Comparison of ENCODE assay signal across 9 cellular contexts in the genomic region with DNA sequence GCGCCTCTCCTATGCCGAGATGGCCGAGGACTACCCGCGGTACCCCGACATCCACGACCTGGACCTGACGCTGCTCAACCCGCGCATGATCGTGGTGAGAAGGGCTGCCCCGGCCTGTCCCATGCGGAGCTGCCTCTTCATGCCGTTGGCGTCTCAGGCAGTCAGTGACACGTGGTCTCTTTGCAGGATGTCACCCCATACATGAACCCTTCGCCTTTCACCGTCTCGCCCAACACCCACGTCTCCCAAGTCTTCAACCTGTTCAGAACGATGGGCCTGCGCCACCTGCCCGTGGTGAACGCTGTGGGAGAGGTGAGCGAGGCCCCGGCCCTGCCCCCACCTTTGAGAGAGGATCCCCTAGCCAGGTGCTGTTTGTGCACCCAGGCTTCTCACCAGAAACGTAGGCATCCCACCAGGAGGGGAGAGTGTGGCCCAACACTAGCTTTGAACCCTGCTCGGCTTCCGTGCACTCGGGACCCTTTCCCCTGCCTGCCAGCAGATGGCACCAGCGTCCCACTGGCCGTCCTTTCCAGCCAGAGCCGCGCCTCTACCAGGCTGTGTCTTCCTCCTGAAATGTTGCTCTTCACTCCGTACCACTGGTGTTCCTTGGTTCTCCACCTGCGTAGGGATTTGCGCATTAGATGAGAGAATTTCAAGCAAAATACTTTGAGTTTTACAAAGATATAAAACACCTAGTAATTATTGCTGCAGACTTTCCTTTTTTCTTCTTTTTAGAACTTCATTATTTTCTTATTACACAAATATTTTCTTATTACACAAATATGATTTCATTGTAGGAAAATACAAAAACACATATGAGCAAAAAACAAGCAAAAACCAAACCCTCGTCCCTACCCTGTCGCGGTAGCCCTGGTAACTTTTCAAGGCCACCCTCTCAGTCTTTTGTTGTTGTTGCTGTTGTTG. TPM values are rescaled to one million over a fixed set of nuclear protein-coding genes. Genes with fewer than 3 reads are reported as not detected.
DNase-seq lines count a peak whose midpoint lies in the region; ATAC-seq and TF ChIP-seq lines count a peak whose summit lies in the region.
"Had no signal": no experiment of that assay in that cellular context is flagged by ENCODE, and none has a peak within 500 bp of the region (broad histone marks: within the 10 kb centered on the region; RNA-seq: fewer than 3 reads in every experiment).

No MANE protein-coding gene starts in this region.

- H3K79me2 ChIP-seq in MM.1S (ENCODE audit: low read length) (no peaks in the 10 kb centered on the region), SU-DHL-6 (ENCODE audit: insufficient read depth, low read length) (no peaks in the 10 kb centered on the region)

- DNase-seq in ELR (ENCODE audit: low read depth) (peak; percentile 62), MM.1S (peak; percentile 53), Right ventricle myocardium inferior (ENCODE audit: missing footprints) (peak; percentile 89), posterior vena cava (ENCODE audit: low spot score) (peak; percentile 94), ureter (ENCODE audit: low spot score) (peak; percentile 82)
- DNase-seq in activated naive CD4-positive, alpha-beta T cell treated with anti-CD3 and anti-CD28 coated beads, Interleukin-2, amount 50 U/mL, for 16 hours: peak; percentile 73

- H3K27me3 ChIP-seq in MM.1S (replicated peaks; ENCODE audit: insufficient read depth, low read length) (no peaks in the 10 kb centered on the region), SU-DHL-6 (ENCODE audit: low read length) (no peaks in the 10 kb centered on the region)

- H3K4me3 ChIP-seq in MM.1S (ENCODE audit: low read length) (no peak overlapping the region), SU-DHL-6 (ENCODE audit: insufficient read depth, low read length, poor library complexity, severe bottlenecking) (no peak overlapping the region)

- intact Hi-C loops in Right ventricle myocardium inferior (cut with DNase I) (loop anchor here (5.0 to 10.0 kb wide), 3 partner anchors 69 to 196 kb away; no protein-coding TSS in a partner anchor), posterior vena cava (cut with DNase I) (loop anchor here (5.0 to 10.0 kb wide), 2 partner anchors 54 to 136 kb away; no protein-coding TSS in a partner anchor)

- H3K36me3 ChIP-seq in MM.1S (replicated peaks; ENCODE audit: insufficient read depth, low read length): no peaks in the 10 kb centered on the region; the same call in 1 of the 2 replicates
- peaks cover 3% of the 10 kb centered on the region; the same call in 1 of the 2 replicates for H3K36me3 ChIP-seq in SU-DHL-6 (ENCODE audit: low read length)

- H3F3A ChIP-seq in MM.1S (ENCODE audit: insufficient read depth, low read length): no peaks in the 10 kb centered on the region
- H3F3A ChIP-seq in SU-DHL-6 (ENCODE audit: insufficient read depth): no peaks in the 10 kb centered on the region

- TF ChIP-seq CTCF in MM.1S (IDR thresholded peaks at IDR 0.05; ENCODE audit: low read length) (peak; percentile 98), SU-DHL-6 (IDR thresholded peaks at IDR 0.05; ENCODE audit: insufficient read depth, low read length, poor library complexity, severe bottlenecking) (peak; percentile 86)

- H3K9ac ChIP-seq in MM.1S (ENCODE audit: low read length): no peak overlapping the region
- no peak overlapping the region for H3K9ac ChIP-seq in SU-DHL-6 (ENCODE audit: low read length)

- H3K27ac ChIP-seq in MM.1S (ENCODE audit: low read length): no peak overlapping the region
- no peak overlapping the region for H3K27ac ChIP-seq in SU-DHL-6 (ENCODE audit: low read depth, low read length)

- H2AFZ ChIP-seq in MM.1S (ENCODE audit: low read length): no peak overlapping the region
- H2AFZ ChIP-seq in SU-DHL-6 (ENCODE audit: low read depth, low read length, severe bottlenecking): no peak overlapping the region

- no peaks in the 10 kb centered on the region for H3K9me2 ChIP-seq in MM.1S (replicated peaks; ENCODE audit: insufficient read depth, low read length)
- H3K9me2 ChIP-seq in SU-DHL-6 (replicated peaks; ENCODE audit: insufficient read depth, low read length): no peaks in the 10 kb centered on the region

- H3K4me2 ChIP-seq in MM.1S (ENCODE audit: low read depth, low read length) (no peak overlapping the region), SU-DHL-6 (ENCODE audit: low read depth, low read length, poor library complexity, severe bottlenecking) (no peak overlapping the region)

- H4K20me1 ChIP-seq in MM.1S (ENCODE audit: insufficient read depth, low read length): no peaks in the 10 kb centered on the region
- H4K20me1 ChIP-seq in SU-DHL-6 (ENCODE audit: low read depth, low read length): no peaks in the 10 kb centered on the region

- no peaks in the 10 kb centered on the region for H3K4me1 ChIP-seq in MM.1S (ENCODE audit: low read length)

- no peaks in the 10 kb centered on the region for H3K9me3 ChIP-seq in MM.1S (replicated peaks; ENCODE audit: insufficient read depth, low read length)
- H3K9me3 ChIP-seq in SU-DHL-6 (ENCODE audit: insufficient read depth, low read length): no peaks in the 10 kb centered on the region

- ATAC-seq in Right ventricle myocardium inferior (peak; percentile 87), HG03039 (IDR thresholded peaks at IDR 0.05; ENCODE audit: unreplicated experiment) (no peak)

RNA-seq across cellular contexts. Expression of gene NPPA, which starts 9.0 kb away (rescaled TPM):
- total RNA-seq in Right ventricle myocardium inferior: 8.2 TPM
- 1 to 10 TPM in 1 of 2 donors, not detected in 1; 3.8 TPM for total RNA-seq in posterior vena cava
- total RNA-seq in ureter: not detected
- total RNA-seq: dermis microvascular lymphatic vessel endothelial cell had no signal

RNA-seq across cellular contexts. Expression of gene NPPB, which starts 20.1 kb away (rescaled TPM):
- total RNA-seq in Right ventricle myocardium inferior: 5.1 TPM
- total RNA-seq in posterior vena cava: not detected
- total RNA-seq in ureter: not detected
- total RNA-seq: dermis microvascular lymphatic vessel endothelial cell had no signal

RNA-seq across cellular contexts. Expression of gene CLCN6, which starts 32.6 kb away (rescaled TPM):
- 15.7 TPM for total RNA-seq in Right ventricle myocardium inferior
- total RNA-seq in posterior vena cava: 10 to 100 TPM; 16.8 to 16.9 TPM
- total RNA-seq in ureter: 25.9 TPM

RNA-seq across cellular contexts. Expression of gene MTHFR, which starts 32.8 kb away (rescaled TPM):
- total RNA-seq in Right ventricle myocardium inferior: 34.1 TPM
- total RNA-seq in posterior vena cava: 10 to 100 TPM; 31.0 to 31.7 TPM
- total RNA-seq in ureter: 55.4 TPM
